1 cellular context compared by ENCODE assay signal in the genomic region with DNA sequence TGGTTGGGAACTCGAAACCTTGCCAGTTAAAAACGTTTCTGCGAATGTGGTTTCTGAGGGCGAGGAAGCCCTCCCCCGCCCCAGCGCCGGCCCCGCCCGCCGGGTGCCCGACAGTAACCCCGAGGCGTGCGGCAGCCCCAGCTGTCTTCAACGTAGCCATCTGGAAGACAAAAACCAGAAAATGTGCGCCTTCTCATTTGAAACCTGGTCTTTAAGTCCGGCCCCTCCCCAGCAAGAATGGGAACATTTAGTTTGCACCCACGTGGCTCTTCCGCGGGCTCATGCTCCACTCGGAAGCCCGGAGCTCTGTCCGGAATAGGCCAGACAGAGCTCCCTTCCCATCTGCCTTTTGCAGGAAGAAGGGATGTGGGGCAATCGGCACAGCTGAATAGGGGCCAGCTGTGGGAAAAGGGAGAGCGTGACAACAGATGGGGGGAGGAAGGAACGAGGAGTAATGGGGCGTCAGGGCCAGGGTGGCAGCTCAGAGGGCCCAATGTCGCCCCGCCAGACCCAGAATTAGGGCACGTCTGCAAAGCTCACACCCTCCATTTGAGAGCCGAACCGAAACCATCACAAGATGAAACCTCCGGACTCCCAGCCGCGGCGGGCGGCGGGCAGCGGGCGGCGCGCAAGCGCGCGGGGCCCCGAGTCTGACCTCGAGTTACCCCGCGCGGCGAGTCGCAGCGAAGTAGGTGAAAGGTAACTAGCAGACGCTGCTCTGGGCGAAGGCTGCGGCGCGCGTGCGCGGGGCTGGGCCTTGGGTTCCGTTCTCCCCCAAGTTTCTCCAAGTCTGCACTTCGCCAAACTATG.
TF ChIP-seq lines count a peak whose summit lies in the region.

No MANE protein-coding gene starts in this region.

TF ChIP-seq in HEK293, 187 proteins besides CTCF, POLR2A, EP300 and RAD21 (continued from another document):
- TF ChIP-seq PATZ1 (tag by site-specific recombination; IDR thresholded peaks at IDR 0.05) (peak; percentile 51; the same call in 1 of the 2 replicates), ZSCAN16 (tag by site-specific recombination; IDR thresholded peaks at IDR 0.05) (no peak), ZNF843 (tag by site-specific recombination; IDR thresholded peaks at IDR 0.05) (0 out of 2 replicates have a peak, but pooled peaks have one; percentile 24), ZBTB8A (tag by site-specific recombination; IDR thresholded peaks at IDR 0.05) (peak; percentile 84), ZBTB17 (tag by site-specific recombination; IDR thresholded peaks at IDR 0.05) (peak; percentile 74), ZBTB48 (tag by site-specific recombination; IDR thresholded peaks at IDR 0.05) (peak; percentile 88), HOXC10 (CRISPR knock-in tag; IDR thresholded peaks at IDR 0.05) (no peak), ZNF558 (tag by site-specific recombination; IDR thresholded peaks at IDR 0.05) (no peak), ZNF76 (tag by site-specific recombination; IDR thresholded peaks at IDR 0.05; ENCODE audit: borderline replicate concordance, low read depth) (peak; percentile 64; the same call in 1 of the 2 replicates), ZNF600 (tag by site-specific recombination; IDR thresholded peaks at IDR 0.05) (peak; percentile 56), ZNF707 (tag by site-specific recombination; IDR thresholded peaks at IDR 0.05) (no peak), ZBTB20 (tag by site-specific recombination; IDR thresholded peaks at IDR 0.05) (peak; percentile 50; the same call in 1 of the 2 replicates), ZNF571 (tag by site-specific recombination; IDR thresholded peaks at IDR 0.05) (no peak)
- TF ChIP-seq, protein P1, sequence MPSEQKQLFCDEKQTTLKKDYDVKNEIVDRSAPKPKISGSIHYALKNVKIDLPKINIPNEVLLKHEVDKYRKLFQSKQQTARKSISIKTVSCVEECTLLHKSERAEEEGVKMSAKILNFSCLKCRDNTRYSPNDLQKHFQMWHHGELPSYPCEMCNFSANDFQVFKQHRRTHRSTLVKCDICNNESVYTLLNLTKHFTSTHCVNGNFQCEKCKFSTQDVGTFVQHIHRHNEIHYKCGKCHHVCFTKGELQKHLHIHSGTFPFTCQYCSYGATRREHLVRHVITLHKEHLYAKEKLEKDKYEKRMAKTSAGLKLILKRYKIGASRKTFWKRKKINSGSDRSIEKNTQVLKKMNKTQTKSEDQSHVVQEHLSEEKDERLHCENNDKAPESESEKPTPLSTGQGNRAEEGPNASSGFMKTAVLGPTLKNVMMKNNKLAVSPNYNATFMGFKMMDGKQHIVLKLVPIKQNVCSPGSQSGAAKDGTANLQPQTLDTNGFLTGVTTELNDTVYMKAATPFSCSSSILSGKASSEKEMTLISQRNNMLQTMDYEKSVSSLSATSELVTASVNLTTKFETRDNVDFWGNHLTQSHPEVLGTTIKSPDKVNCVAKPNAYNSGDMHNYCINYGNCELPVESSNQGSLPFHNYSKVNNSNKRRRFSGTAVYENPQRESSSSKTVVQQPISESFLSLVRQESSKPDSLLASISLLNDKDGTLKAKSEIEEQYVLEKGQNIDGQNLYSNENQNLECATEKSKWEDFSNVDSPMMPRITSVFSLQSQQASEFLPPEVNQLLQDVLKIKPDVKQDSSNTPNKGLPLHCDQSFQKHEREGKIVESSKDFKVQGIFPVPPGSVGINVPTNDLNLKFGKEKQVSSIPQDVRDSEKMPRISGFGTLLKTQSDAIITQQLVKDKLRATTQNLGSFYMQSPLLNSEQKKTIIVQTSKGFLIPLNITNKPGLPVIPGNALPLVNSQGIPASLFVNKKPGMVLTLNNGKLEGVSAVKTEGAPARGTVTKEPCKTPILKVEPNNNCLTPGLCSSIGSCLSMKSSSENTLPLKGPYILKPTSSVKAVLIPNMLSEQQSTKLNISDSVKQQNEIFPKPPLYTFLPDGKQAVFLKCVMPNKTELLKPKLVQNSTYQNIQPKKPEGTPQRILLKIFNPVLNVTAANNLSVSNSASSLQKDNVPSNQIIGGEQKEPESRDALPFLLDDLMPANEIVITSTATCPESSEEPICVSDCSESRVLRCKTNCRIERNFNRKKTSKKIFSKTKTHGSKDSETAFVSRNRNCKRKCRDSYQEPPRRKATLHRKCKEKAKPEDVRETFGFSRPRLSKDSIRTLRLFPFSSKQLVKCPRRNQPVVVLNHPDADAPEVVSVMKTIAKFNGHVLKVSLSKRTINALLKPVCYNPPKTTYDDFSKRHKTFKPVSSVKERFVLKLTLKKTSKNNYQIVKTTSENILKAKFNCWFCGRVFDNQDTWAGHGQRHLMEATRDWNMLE (tag by site-specific recombination; conservative IDR thresholded peaks at IDR 0.05; ENCODE audit: low read depth) = no peak
- TF ChIP-seq, protein P2, sequence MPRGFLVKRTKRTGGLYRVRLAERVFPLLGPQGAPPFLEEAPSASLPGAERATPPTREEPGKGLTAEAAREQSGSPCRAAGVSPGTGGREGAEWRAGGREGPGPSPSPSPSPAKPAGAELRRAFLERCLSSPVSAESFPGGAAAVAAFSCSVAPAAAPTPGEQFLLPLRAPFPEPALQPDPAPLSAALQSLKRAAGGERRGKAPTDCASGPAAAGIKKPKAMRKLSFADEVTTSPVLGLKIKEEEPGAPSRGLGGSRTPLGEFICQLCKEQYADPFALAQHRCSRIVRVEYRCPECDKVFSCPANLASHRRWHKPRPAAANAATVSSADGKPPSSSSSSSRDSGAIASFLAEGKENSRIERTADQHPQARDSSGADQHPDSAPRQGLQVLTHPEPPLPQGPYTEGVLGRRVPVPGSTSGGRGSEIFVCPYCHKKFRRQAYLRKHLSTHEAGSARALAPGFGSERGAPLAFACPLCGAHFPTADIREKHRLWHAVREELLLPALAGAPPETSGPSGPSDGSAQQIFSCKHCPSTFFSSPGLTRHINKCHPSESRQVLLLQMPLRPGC (tag by site-specific recombination; IDR thresholded peaks at IDR 0.05) = no peak
- TF ChIP-seq, protein P3, sequence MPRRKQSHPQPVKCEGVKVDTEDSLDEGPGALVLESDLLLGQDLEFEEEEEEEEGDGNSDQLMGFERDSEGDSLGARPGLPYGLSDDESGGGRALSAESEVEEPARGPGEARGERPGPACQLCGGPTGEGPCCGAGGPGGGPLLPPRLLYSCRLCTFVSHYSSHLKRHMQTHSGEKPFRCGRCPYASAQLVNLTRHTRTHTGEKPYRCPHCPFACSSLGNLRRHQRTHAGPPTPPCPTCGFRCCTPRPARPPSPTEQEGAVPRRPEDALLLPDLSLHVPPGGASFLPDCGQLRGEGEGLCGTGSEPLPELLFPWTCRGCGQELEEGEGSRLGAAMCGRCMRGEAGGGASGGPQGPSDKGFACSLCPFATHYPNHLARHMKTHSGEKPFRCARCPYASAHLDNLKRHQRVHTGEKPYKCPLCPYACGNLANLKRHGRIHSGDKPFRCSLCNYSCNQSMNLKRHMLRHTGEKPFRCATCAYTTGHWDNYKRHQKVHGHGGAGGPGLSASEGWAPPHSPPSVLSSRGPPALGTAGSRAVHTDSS (tag by site-specific recombination; IDR thresholded peaks at IDR 0.05) = no peak
- TF ChIP-seq, protein P4, sequence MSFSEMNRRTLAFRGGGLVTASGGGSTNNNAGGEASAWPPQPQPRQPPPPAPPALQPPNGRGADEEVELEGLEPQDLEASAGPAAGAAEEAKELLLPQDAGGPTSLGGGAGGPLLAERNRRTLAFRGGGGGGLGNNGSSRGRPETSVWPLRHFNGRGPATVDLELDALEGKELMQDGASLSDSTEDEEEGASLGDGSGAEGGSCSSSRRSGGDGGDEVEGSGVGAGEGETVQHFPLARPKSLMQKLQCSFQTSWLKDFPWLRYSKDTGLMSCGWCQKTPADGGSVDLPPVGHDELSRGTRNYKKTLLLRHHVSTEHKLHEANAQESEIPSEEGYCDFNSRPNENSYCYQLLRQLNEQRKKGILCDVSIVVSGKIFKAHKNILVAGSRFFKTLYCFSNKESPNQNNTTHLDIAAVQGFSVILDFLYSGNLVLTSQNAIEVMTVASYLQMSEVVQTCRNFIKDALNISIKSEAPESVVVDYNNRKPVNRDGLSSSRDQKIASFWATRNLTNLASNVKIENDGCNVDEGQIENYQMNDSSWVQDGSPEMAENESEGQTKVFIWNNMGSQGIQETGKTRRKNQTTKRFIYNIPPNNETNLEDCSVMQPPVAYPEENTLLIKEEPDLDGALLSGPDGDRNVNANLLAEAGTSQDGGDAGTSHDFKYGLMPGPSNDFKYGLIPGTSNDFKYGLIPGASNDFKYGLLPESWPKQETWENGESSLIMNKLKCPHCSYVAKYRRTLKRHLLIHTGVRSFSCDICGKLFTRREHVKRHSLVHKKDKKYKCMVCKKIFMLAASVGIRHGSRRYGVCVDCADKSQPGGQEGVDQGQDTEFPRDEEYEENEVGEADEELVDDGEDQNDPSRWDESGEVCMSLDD (tag by site-specific recombination; IDR thresholded peaks at IDR 0.05) = no peak
